Comparison of ENCODE assay signal across 1 cellular context in the genomic region with DNA sequence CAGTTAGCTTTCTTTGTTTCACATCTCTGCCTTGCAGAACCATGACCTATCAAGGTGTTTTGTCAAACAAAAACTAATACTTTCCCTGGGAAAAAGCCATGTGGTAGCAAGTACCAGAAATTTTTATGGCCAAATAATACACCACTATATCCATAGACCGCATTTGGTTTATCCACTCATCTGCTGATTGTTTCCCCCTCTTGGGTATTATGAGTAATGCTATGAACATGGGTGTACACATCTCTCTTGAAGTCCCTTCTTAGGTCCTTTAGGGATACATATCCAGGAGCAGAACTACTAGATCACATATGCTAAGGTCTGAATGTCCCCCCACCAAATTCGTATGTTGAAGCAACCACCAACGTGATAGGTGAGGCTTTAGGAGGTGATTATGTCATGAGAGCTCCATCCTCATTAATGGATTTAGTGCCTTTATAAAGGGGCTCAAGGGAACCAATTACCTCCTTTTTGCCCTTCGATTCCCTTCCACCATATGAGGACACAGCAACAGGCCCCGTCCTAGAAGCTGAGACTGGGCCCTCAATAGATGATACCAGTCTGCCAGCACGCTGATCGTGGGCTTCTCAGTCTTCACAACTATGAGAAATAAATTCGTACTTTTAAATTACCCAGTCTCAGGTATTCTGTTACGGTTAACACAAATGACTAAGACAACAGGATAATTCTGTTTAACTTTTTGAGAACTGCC.
TF ChIP-seq lines count a peak whose summit lies in the region.

No MANE protein-coding gene starts in this region.

TF ChIP-seq in GM23338, 12 proteins besides CTCF, POLR2A, EP300 and RAD21:
- TF ChIP-seq, protein P1, sequence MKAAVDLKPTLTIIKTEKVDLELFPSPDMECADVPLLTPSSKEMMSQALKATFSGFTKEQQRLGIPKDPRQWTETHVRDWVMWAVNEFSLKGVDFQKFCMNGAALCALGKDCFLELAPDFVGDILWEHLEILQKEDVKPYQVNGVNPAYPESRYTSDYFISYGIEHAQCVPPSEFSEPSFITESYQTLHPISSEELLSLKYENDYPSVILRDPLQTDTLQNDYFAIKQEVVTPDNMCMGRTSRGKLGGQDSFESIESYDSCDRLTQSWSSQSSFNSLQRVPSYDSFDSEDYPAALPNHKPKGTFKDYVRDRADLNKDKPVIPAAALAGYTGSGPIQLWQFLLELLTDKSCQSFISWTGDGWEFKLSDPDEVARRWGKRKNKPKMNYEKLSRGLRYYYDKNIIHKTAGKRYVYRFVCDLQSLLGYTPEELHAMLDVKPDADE (IDR thresholded peaks at IDR 0.05) = no peak
- TF ChIP-seq POLR2AphosphoS5 (IDR thresholded peaks at IDR 0.05; ENCODE audit: low read depth) (no peak), EZH2phosphoT487 (IDR thresholded peaks at IDR 0.05; ENCODE audit: unreplicated experiment) (no peak), REST (IDR thresholded peaks at IDR 0.05; ENCODE audit: unreplicated experiment) (no peak), ZNF331 (CRISPR knock-in tag; IDR thresholded peaks at IDR 0.05; ENCODE audit: low read depth) (no peak), NANOG (IDR thresholded peaks at IDR 0.05; ENCODE audit: borderline replicate concordance) (no peak), STAT1 (IDR thresholded peaks at IDR 0.05; ENCODE audit: unreplicated experiment) (no peak), JUNB (IDR thresholded peaks at IDR 0.05; ENCODE audit: unreplicated experiment) (no peak), CREB1 (CRISPR knock-in tag; IDR thresholded peaks at IDR 0.05; ENCODE audit: low read depth) (no peak)
